In the genomic region with DNA sequence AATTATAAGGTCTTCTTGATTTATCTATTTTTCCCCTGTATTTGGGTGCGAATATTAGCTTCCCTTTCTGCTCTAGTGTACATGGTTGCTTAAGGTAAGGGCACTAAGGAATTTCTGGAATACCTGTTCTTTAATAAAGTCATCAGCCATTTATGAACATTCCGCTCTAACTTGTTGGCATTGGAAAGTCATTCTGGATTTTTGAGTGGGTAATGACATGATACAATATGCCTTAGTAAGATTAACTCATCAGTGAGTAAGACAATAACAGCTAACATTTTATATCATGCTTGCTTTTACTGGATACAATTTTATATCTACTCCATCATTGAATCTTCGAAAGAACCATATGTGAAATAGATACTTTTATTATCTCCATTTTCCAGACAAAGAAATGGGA, we compare ENCODE assay signal across 27 cellular contexts.
"Had no signal": no experiment of that assay in that cellular context is flagged by ENCODE, and none has a peak within 500 bp of the region (broad histone marks: within the 10 kb centered on the region; RNA-seq: fewer than 3 reads in every experiment).

No MANE protein-coding gene starts in this region.

- ATAC-seq: effector memory CD8-positive, alpha-beta T cell; gastroesophageal sphincter; heart left ventricle; left lobe of liver; natural killer cell treated with Interleukin-12 subunit alpha and Interleukin-12 subunit beta and Interleukin-15 and Interleukin-18, amount 100 ng/mL, for 72 hours; right lobe of liver had no signal

- H3K4me1 ChIP-seq: colonic mucosa, right lobe of liver had no signal

- H3K27me3 Mint-ChIP-seq: progenitor cell of endocrine pancreas had no signal

- H3K4me2 ChIP-seq: hepatocyte had no signal

- H3K9me3 Mint-ChIP-seq: effector memory CD8-positive, alpha-beta T cell; mesothelial cell of epicardium; naive B cell; natural killer cell treated with Interleukin-12 subunit alpha and Interleukin-12 subunit beta and Interleukin-15 and Interleukin-18, amount 100 ng/mL, for 72 hours; neural crest cell had no signal

- FAIRE-seq: endometrium, kidney, small intestine had no signal

- H2AFZ ChIP-seq: hepatocyte, parathyroid adenoma had no signal

- H3K36me3 ChIP-seq: colonic mucosa, gastroesophageal sphincter, heart left ventricle, right lobe of liver, stomach, thyroid gland, vagina had no signal

- H3K4me3 Mint-ChIP-seq: effector memory CD8-positive, alpha-beta T cell; mesothelial cell of epicardium; naive B cell; natural killer cell treated with Interleukin-12 subunit alpha and Interleukin-12 subunit beta and Interleukin-15 and Interleukin-18, amount 100 ng/mL, for 72 hours; neural crest cell had no signal

- H3K27me3 ChIP-seq: colonic mucosa, gastroesophageal sphincter, heart left ventricle, hepatocyte, right lobe of liver, stomach, thyroid gland, vagina had no signal

- H3K27ac ChIP-seq: colonic mucosa, gastroesophageal sphincter, heart left ventricle, hepatocyte, parathyroid adenoma, right lobe of liver, stomach, thyroid gland, vagina had no signal

- DNase-seq: colonic mucosa; effector memory CD8-positive, alpha-beta T cell; foreskin fibroblast; heart left ventricle; kidney; mesenchymal stem cell; mucosa of descending colon; naive B cell; right lobe of liver; small intestine; stimulated activated CD4-positive, alpha-beta T cell treated with anti-CD3 and anti-CD28 coated beads, Interleukin-15, amount 100 ng/mL, for 24 hours; stimulated activated CD4-positive, alpha-beta T cell treated with anti-CD3 and anti-CD28 coated beads, Interleukin-4, amount 100 ng/mL, for 1 hour; stimulated activated CD8-positive, alpha-beta memory T cell treated with anti-CD3 and anti-CD28 coated beads, Interleukin-4, amount 100 ng/mL, for 48 hours; stimulated activated naive CD4-positive, alpha-beta T cell; stomach; thyroid gland had no signal

- H3K9me3 ChIP-seq: colonic mucosa, gastroesophageal sphincter, heart left ventricle, mucosa of descending colon, right lobe of liver, stomach, thyroid gland, vagina had no signal

- H3K79me2 ChIP-seq: hepatocyte, parathyroid adenoma had no signal

- H3K4me3 ChIP-seq: colonic mucosa, gastroesophageal sphincter, heart left ventricle, hepatocyte, lung, mucosa of descending colon, right lobe of liver, stomach, thyroid gland, vagina had no signal

- H3K27ac Mint-ChIP-seq: effector memory CD8-positive, alpha-beta T cell; mesothelial cell of epicardium; naive B cell; natural killer cell treated with Interleukin-12 subunit alpha and Interleukin-12 subunit beta and Interleukin-15 and Interleukin-18, amount 100 ng/mL, for 72 hours; progenitor cell of endocrine pancreas had no signal

- H3K36me3 Mint-ChIP-seq: mesothelial cell of epicardium; naive B cell; natural killer cell treated with Interleukin-12 subunit alpha and Interleukin-12 subunit beta and Interleukin-15 and Interleukin-18, amount 100 ng/mL, for 72 hours had no signal

- H3K9ac ChIP-seq: parathyroid adenoma had no signal
